In the genomic region with DNA sequence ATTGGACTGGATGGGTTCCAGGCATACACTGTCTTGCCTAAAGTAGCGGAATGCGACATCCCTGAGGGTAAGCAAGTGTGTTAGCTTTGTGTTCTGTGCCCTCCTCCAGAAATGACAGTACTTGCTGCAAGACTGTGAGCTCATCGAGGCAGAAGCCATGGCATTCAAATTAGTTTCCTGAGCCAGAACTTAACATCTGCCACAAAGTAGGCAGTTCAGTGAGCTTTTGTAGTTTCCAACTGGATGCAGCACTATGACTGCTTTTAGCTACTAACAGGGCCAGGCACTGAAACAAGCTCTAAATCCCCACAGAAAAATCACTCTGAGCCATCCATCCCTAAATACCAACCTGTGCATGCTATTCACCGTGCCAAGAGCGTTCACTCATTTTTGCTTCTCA, we compare ENCODE assay signal across 7 cellular contexts. TPM values are rescaled to one million over a fixed set of nuclear protein-coding genes. Genes with fewer than 3 reads are reported as not detected.
DNase-seq lines count a peak whose midpoint lies in the region; TF ChIP-seq lines count a peak whose summit lies in the region.

No MANE protein-coding gene starts in this region.

- H3K4me2 ChIP-seq in skeletal muscle satellite cell (ENCODE audit: low read length) = peak overlapping the region; percentile 88

- TF ChIP-seq POLR2A in GM19099 (IDR thresholded peaks at IDR 0.05; ENCODE audit: extremely low read depth, insufficient read length, low read depth) (peak; percentile 40), Raji (IDR thresholded peaks at IDR 0.05; ENCODE audit: insufficient read depth, low read depth, low read length) (peak; percentile 50; the same call in 1 of the 2 replicates), esophagus muscularis mucosa (IDR thresholded peaks at IDR 0.05; ENCODE audit: low read depth) (no peak)

- TF ChIP-seq EP300 in esophagus muscularis mucosa (IDR thresholded peaks at IDR 0.05) = no peak

- H3K36me3 ChIP-seq in esophagus muscularis mucosa (no peaks in the 10 kb centered on the region), skeletal muscle satellite cell (ENCODE audit: insufficient read depth, low read length) (no peaks in the 10 kb centered on the region)

- H3K9me3 ChIP-seq in esophagus muscularis mucosa = no peaks in the 10 kb centered on the region
- no peaks in the 10 kb centered on the region for H3K9me3 ChIP-seq in skeletal muscle satellite cell (replicated peaks; ENCODE audit: low read length)

- no peaks in the 10 kb centered on the region for H3K27me3 ChIP-seq in esophagus muscularis mucosa
- no peaks in the 10 kb centered on the region for H3K27me3 ChIP-seq in skeletal muscle satellite cell (ENCODE audit: control insufficient read depth, insufficient read depth, low read length)

- H3K4me1 ChIP-seq in esophagus muscularis mucosa = peaks cover 16 to 35% (median 28%) of the 10 kb centered on the region in 4 donors
- peaks cover 13% of the 10 kb centered on the region for H3K4me1 ChIP-seq in skeletal muscle satellite cell (ENCODE audit: control insufficient read depth, insufficient read depth, low read length)

- WGBS in esophagus muscularis mucosa = 64% methylated on average over 5 of the region's 5 CpGs

- intact Hi-C loops in esophagus muscularis mucosa (cut with DNase I) = no loop called here

- H3K4me3 ChIP-seq in esophagus muscularis mucosa (peak overlapping the region; percentile 82 to 99 (median 94)), skeletal muscle satellite cell (ENCODE audit: low read length) (peak overlapping the region; percentile 88)

- no peak for TF ChIP-seq CTCF in esophagus muscularis mucosa (IDR thresholded peaks at IDR 0.05)

- DNase-seq in esophagus muscularis mucosa (ENCODE audit: extremely low spot score) = no peak
- no peak for DNase-seq in glomerular visceral epithelial cell (ENCODE audit: extremely low spot score)
- DNase-seq in NOMO-1 treated with dmso at 0.1 percent for 144 hours (lab: John Stamatoyannopoulos, UW; ENCODE audit: unreplicated experiment) = no peak
- no peak for DNase-seq in inferior parietal cortex (ENCODE audit: extremely low spot score)

- H3K27ac ChIP-seq in esophagus muscularis mucosa (replicated peaks in 1 of 4) = no peak overlapping the region

- peak overlapping the region; percentile 76 for H3K9ac ChIP-seq in skeletal muscle satellite cell (ENCODE audit: low read depth, low read length)

RNA-seq across cellular contexts. Expression of gene FAR1, which starts 1.2 kb away (rescaled TPM):
- total RNA-seq in esophagus muscularis mucosa = 10 to 100 TPM; 29.3 to 50.3 (median 35.0) TPM
- total RNA-seq in skeletal muscle satellite cell (2012; rRNA removed) = 56.1 and 62.6 TPM in 2 replicates
